Comparison of ENCODE assay signal across 8 cellular contexts in genomic region chr15:66617137-66618090, GRCh38. TPM values are rescaled to one million over a fixed set of nuclear protein-coding genes. Genes with fewer than 3 reads are reported as not detected.
A peak's percentile ranks its signal among the peaks of the same experiment; 100 is the strongest.
DNase-seq lines count a peak whose midpoint lies in the region; ATAC-seq, FAIRE-seq and TF ChIP-seq lines count a peak whose summit lies in the region.

No MANE protein-coding gene starts in this region.

- peak overlapping the region; percentile 76 for H3K4me2 ChIP-seq in HepG2 (ENCODE audit: low read depth, low read length)

- no peak overlapping the region for H3K4me3 ChIP-seq in brain microvascular endothelial cell (ENCODE audit: low read depth, low read length)
- peak overlapping the region; percentile 26 to 54 (median 27); a peak in 4 of 6 replicates for H3K4me3 ChIP-seq in HepG2 (replicated peaks in 1 of 3; ENCODE audit: insufficient read depth in 1 of 3, low read depth in 2 of 3, low read length in 3 of 3)
- no peak overlapping the region for H3K4me3 ChIP-seq in subcutaneous abdominal adipose tissue (ENCODE audit: low read depth in 1 of 5, low read length in 5 of 5)
- no peak overlapping the region for H3K4me3 ChIP-seq in CD8-positive, alpha-beta T cell (ENCODE audit: low read depth, low read length)

- CTCF ChIA-PET in HepG2 (lab: Yijun Ruan, JAX; ENCODE audit: low intra/inter-chr PET ratio, low total read pairs) = interaction anchor here (2.2 kb wide), 1 partner anchor 236 kb away, joined by 9 read pairs; no protein-coding TSS in a partner anchor
- CTCF ChIA-PET in CD8-positive, alpha-beta T cell (lab: Charles Lee) = interaction anchor here (1.3 to 8.2 kb wide), 3 partner anchors 11 to 233 kb away, joined by 5 to 98 read pairs (median 17); no protein-coding TSS in a partner anchor

- no peak for TF ChIP-seq CTCF in brain microvascular endothelial cell (IDR thresholded peaks at IDR 0.05; ENCODE audit: low read depth, low read length, missing control alignments)
- no peak for TF ChIP-seq CTCF in HepG2 (CRISPR knock-in tag; IDR thresholded peaks at IDR 0.05)
- no peak for TF ChIP-seq CTCF in CD8-positive, alpha-beta T cell (IDR thresholded peaks at IDR 0.05)

- intact Hi-C loops in HepG2 (cut with micrococcal nuclease; ENCODE audit: unreplicated experiment) = loop anchor here (5.0 kb wide), 1 partner anchor 155 kb away; no protein-coding TSS in a partner anchor
- intact Hi-C loops in CD8-positive, alpha-beta T cell (cut with DNase I, micrococcal nuclease) = no loop called here

- peak overlapping the region; percentile 84 for H3K27ac ChIP-seq in brain microvascular endothelial cell
- peak overlapping the region; percentile 34 for H3K27ac ChIP-seq in HepG2 (ENCODE audit: extremely low read length, insufficient read depth, low read length)
- peak overlapping the region; percentile 74 for H3K27ac ChIP-seq in subcutaneous abdominal adipose tissue (ENCODE audit: low read depth, low read length)
- no peak overlapping the region for H3K27ac ChIP-seq in CD8-positive, alpha-beta T cell (ENCODE audit: low read depth, low read length)

- H3K4me1 ChIP-seq in HepG2 (ENCODE audit: insufficient read depth, low read length) (peaks cover 20% of the 10 kb centered on the region), subcutaneous abdominal adipose tissue (ENCODE audit: control insufficient read depth in 5 of 5, insufficient read depth in 5 of 5, low read length in 5 of 5) (peaks cover 5 to 86% (median 79%) of the 10 kb centered on the region in 5 donors)
- H3K4me1 ChIP-seq in CD8-positive, alpha-beta T cell (ENCODE audit: insufficient read depth, low read length) = peaks cover 7% of the 10 kb centered on the region

- H3K9me3 Mint-ChIP-seq in CD8-positive, alpha-beta T cell = no peaks in the 10 kb centered on the region

- DNase-seq in NCI-H82 (lab: John Stamatoyannopoulos, UW) (peak; percentile 35), NCI-H82 treated with DMSO at 0.1 percent for 48 hours (lab: John Stamatoyannopoulos, UW; ENCODE audit: unreplicated experiment) (no peak), brain microvascular endothelial cell (peak; percentile 65), HepG2 (ENCODE audit: low spot score) (peak; percentile 36), RPMI8226 (no peak)
- no peak for DNase-seq in CD8-positive, alpha-beta T cell

- no peaks in the 10 kb centered on the region for H3K79me2 ChIP-seq in HepG2 (ENCODE audit: insufficient read depth, low read length)

- no peak for TF ChIP-seq POLR2A in HepG2 (IDR thresholded peaks at IDR 0.05; ENCODE audit: insufficient read depth in 1 of 2, low read depth in 2 of 2, low read length in 2 of 2)

- POLR2A ChIA-PET in HepG2 (lab: Yijun Ruan, JAX) = interaction anchor here (0.6 to 1.2 kb wide), 2 partner anchors 84 to 154 kb away, joined by 3 read pairs; no protein-coding TSS in a partner anchor
- POLR2A ChIA-PET in CD8-positive, alpha-beta T cell (lab: Charles Lee) = no interaction called here

- peak overlapping the region; percentile 34 for H2AFZ ChIP-seq in HepG2 (ENCODE audit: low read length)

- TF ChIP-seq EP300 in HepG2 (IDR thresholded peaks at IDR 0.05; ENCODE audit: low read depth in 2 of 2, low read length in 2 of 2) = no peak
- no peak for TF ChIP-seq EP300 in HepG2 (CRISPR knock-in tag; IDR thresholded peaks at IDR 0.05; ENCODE audit: borderline replicate concordance)

- no peak overlapping the region for H3K4me3 Mint-ChIP-seq in CD8-positive, alpha-beta T cell

- peaks cover 8% of the 10 kb centered on the region for H3K27me3 Mint-ChIP-seq in CD8-positive, alpha-beta T cell (ENCODE audit: low read depth)

- no peaks in the 10 kb centered on the region for H4K20me1 ChIP-seq in HepG2 (ENCODE audit: insufficient read depth, low read length)

- H3K36me3 Mint-ChIP-seq in CD8-positive, alpha-beta T cell = no peaks in the 10 kb centered on the region

- no peaks in the 10 kb centered on the region for H3K27me3 ChIP-seq in brain microvascular endothelial cell (replicated peaks)
- H3K27me3 ChIP-seq in HepG2 (ENCODE audit: control insufficient read depth in 1 of 2, insufficient read depth in 2 of 2, low read length in 2 of 2) = peaks cover 2 to 4% of the 10 kb centered on the region in 2 experiments; a peak in 3 of 5 replicates
- no peaks in the 10 kb centered on the region for H3K27me3 ChIP-seq in subcutaneous abdominal adipose tissue (ENCODE audit: control insufficient read depth in 5 of 5, insufficient read depth in 4 of 5, low read length in 5 of 5)
- no peaks in the 10 kb centered on the region for H3K27me3 ChIP-seq in CD8-positive, alpha-beta T cell (ENCODE audit: insufficient read depth, low read length)

- 11% methylated on average over 13 of the region's 15 CpGs for WGBS in HepG2 (ENCODE audit: low lambda C conversion rate)

- FAIRE-seq in HepG2 (lab: Jason Lieb, UNC) = peak; percentile 32

- no peaks in the 10 kb centered on the region for H3K9me3 ChIP-seq in HepG2 (ENCODE audit: low read length)
- H3K9me3 ChIP-seq in subcutaneous abdominal adipose tissue (ENCODE audit: control insufficient read depth in 5 of 5, low read length in 5 of 5) = no peaks in the 10 kb centered on the region
- H3K9me3 ChIP-seq in CD8-positive, alpha-beta T cell (ENCODE audit: low read length) = no peaks in the 10 kb centered on the region

- TF ChIP-seq RAD21 in HepG2 (CRISPR knock-in tag; IDR thresholded peaks at IDR 0.05) = no peak

- in situ Hi-C loops in brain microvascular endothelial cell (cut with HindIII; ENCODE audit: low pct_ligation_motif_present, low sequenced_read_pairs) (no loop called here), HepG2 (cut with HindIII; ENCODE audit: extremely low pct_ligation_motif_present, low pct_unique_long_range_greater_than_20kb) (loop anchor here (5.0 kb wide), 1 partner anchor 85 kb away; the partner anchor contains the start of gene SMAD6)

- H3K27ac Mint-ChIP-seq in CD8-positive, alpha-beta T cell = no peak overlapping the region

- H3K36me3 ChIP-seq in brain microvascular endothelial cell (replicated peaks) (no peaks in the 10 kb centered on the region), HepG2 (replicated peaks in 1 of 2; ENCODE audit: control insufficient read depth in 1 of 2, insufficient read depth in 2 of 2, low read length in 2 of 2) (no peaks in the 10 kb centered on the region), subcutaneous abdominal adipose tissue (ENCODE audit: control insufficient read depth in 5 of 5, insufficient read depth in 5 of 5, low read length in 5 of 5) (no peaks in the 10 kb centered on the region)
- H3K36me3 ChIP-seq in CD8-positive, alpha-beta T cell (ENCODE audit: insufficient read depth, low read length) = no peaks in the 10 kb centered on the region

- H3K9ac ChIP-seq in HepG2 (ENCODE audit: insufficient read depth, low read depth, low read length) (0 out of 2 replicates have a peak overlapping the region, but pooled peaks have one; percentile 50), subcutaneous abdominal adipose tissue (ENCODE audit: low read length in 5 of 5) (peak overlapping the region in 4 of 5 donors; percentile 16 to 65 (median 22))

- peaks cover 12% of the 10 kb centered on the region for H3K4me1 Mint-ChIP-seq in CD8-positive, alpha-beta T cell (ENCODE audit: low read depth)

- BruUV-seq in HepG2 (replicated peaks; lab: Mats Ljungman, UMichigan) = no TSS peak

- ATAC-seq in HepG2 (peak; percentile 75), GM18511 (IDR thresholded peaks at IDR 0.05; ENCODE audit: unreplicated experiment) (no peak)
- no peak for ATAC-seq in CD8-positive, alpha-beta T cell

TF ChIP-seq in HepG2, 621 proteins besides CTCF, POLR2A, EP300 and RAD21 (continues in another document):
- TF ChIP-seq CEBPG (CRISPR knock-in tag; IDR thresholded peaks at IDR 0.05) = no peak
- 0 out of 2 replicates have a peak, but pooled peaks have one; percentile 52 for TF ChIP-seq SPEN (CRISPR knock-in tag; IDR thresholded peaks at IDR 0.05; ENCODE audit: low read depth)
- no peak for TF ChIP-seq SIX1 (CRISPR knock-in tag; IDR thresholded peaks at IDR 0.05; ENCODE audit: borderline replicate concordance)
- TF ChIP-seq ZNF598 (CRISPR knock-in tag; IDR thresholded peaks at IDR 0.05; ENCODE audit: borderline replicate concordance) = no peak
- TF ChIP-seq ZNF441 (CRISPR knock-in tag; IDR thresholded peaks at IDR 0.05; ENCODE audit: borderline replicate concordance) = 0 out of 2 replicates have a peak, but pooled peaks have one; percentile 26
- no peak for TF ChIP-seq ZFP36L2 (CRISPR knock-in tag; IDR thresholded peaks at IDR 0.05)
- no peak for TF ChIP-seq ZNF879 (CRISPR knock-in tag; IDR thresholded peaks at IDR 0.05)
- no peak for TF ChIP-seq ATM (IDR thresholded peaks at IDR 0.05; ENCODE audit: borderline replicate concordance)
- no peak for TF ChIP-seq ZNF766 (CRISPR knock-in tag; IDR thresholded peaks at IDR 0.05; ENCODE audit: borderline replicate concordance)

RNA-seq across cellular contexts. Expression of gene LCTL, which starts 51.6 kb away (rescaled TPM):
- 1.1 and 1.4 TPM in 2 replicates for total RNA-seq in HepG2 (2016; rRNA removed; fragmentation: Illumina TruSeq; extraction: Trizol)
- total RNA-seq in HepG2 (2016; cell fraction: cytosol; rRNA removed; fragmentation: Illumina TruSeq; extraction: Trizol; ENCODE audit: low read depth) = 0.09 and 0.20 TPM in 2 replicates
- 1.0 and 1.1 TPM in 2 replicates for total RNA-seq in HepG2 (2016; cell fraction: insoluble cytoplasmic fraction; rRNA removed; fragmentation: Illumina TruSeq; extraction: Trizol)
- total RNA-seq in HepG2 (2016; cell fraction: membrane; rRNA removed; fragmentation: Illumina TruSeq; extraction: Trizol) = 0.21 and 0.37 TPM in 2 replicates
- 0.40 and 0.41 TPM in 2 replicates for total RNA-seq in HepG2 (2016; cell fraction: nucleus; rRNA removed; fragmentation: Illumina TruSeq; extraction: Trizol)
- 0.54 and 0.96 TPM in 2 replicates for polyA plus RNA-seq in HepG2 (2011; rRNA removed)
- 1.0 and 1.6 TPM in 2 replicates for polyA plus RNA-seq in HepG2 (2011; cell fraction: cytosol; rRNA removed)
- 0.43 and 0.95 TPM in 2 replicates for polyA plus RNA-seq in HepG2 (2011; cell fraction: nucleus; rRNA removed)
- 0.15 and 0.31 TPM in 2 replicates for polyA plus RNA-seq in HepG2 (2012)
- polyA plus RNA-seq in HepG2 (2016; cell fraction: cytosol; fragmentation: Illumina TruSeq; extraction: Trizol; ENCODE audit: low read depth) = 0.09 and 0.10 TPM in 2 replicates
- 0.98 and 1.1 TPM in 2 replicates for polyA plus RNA-seq in HepG2 (2016; cell fraction: insoluble cytoplasmic fraction; fragmentation: Illumina TruSeq; extraction: Trizol; ENCODE audit: low read depth)
- 0.08 and 0.29 TPM in 2 replicates for polyA plus RNA-seq in HepG2 (2016; cell fraction: membrane; fragmentation: Illumina TruSeq; extraction: Trizol; ENCODE audit: low read depth)
- 0.57 and 0.70 TPM in 2 replicates for polyA plus RNA-seq in HepG2 (2016; cell fraction: nucleus; fragmentation: Illumina TruSeq; extraction: Trizol; ENCODE audit: insufficient read depth, low read depth)
- 0.46 TPM in 1 of 2 replicates, not detected in the other for polyA minus RNA-seq in HepG2 (2011; rRNA and poly(A)+ RNA removed; ENCODE audit: low replicate concordance)
- polyA minus RNA-seq in HepG2 (2011; cell fraction: cytosol; rRNA and poly(A)+ RNA removed) = 0.97 TPM in 1 of 2 replicates, not detected in the other
- polyA minus RNA-seq in HepG2 (2011; cell fraction: nucleus; rRNA and poly(A)+ RNA removed) = 0.37 and 0.64 TPM in 2 replicates
- not detected for total RNA-seq in CD8-positive, alpha-beta T cell

Comparison
In these comparisons a context has a peak if more than half of its experiments do, and no peak if none do; other contexts are left out.
1. DNase-seq: peak in NCI-H82 (single experiment), brain microvascular endothelial cell (single experiment) and HepG2 (single experiment); none in NCI-H82 treated with DMSO at 0.1 percent for 48 hours (single experiment), CD8-positive, alpha-beta T cell (0 of 7) and RPMI8226 (single experiment).
2. H3K4me3 ChIP-seq: peak in HepG2 (3 of 3); none in brain microvascular endothelial cell (single experiment), subcutaneous abdominal adipose tissue (0 of 5) and CD8-positive, alpha-beta T cell (single experiment).